ENCODE assay signal across 10 cellular contexts in the genomic region with DNA sequence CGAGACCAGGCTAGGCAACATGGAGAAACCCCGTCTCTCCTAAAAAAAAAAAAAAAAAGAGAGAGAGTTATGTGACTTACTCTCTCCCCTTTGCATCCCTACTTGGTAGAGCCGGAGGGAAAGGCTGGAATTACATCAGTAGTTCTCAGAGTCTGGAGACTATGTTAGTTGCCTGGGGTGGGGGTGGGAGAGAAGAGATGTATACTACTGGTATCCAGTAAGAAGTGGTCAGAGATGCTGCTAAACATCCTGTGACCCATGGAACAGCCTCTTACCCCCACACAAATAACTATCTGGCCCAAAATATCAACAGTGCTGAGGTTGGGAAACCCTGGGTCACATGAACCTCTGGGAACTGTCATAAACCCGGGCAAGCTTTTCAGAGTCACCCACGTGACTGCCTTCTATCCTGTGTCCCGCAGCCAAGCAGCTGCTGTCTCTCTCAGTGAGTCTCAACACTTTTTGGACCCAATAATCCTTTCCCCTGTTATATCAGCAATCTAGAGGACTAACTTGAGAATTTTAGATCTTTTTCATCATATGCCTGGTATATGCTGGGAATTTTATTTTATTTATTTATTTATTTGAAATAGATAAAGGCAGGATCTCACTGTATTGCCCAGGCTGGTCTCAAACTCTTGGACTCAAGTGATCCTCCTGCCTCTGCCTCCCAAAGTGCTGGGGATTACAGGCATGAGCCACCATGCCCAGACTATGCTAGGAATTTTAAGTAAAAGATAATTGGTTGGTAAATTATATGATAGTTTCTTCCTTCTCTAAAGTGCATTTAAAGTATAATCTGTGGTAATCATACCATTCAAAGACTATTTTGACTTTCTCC. TPM values are rescaled to one million over a fixed set of nuclear protein-coding genes. Genes with fewer than 3 reads are reported as not detected.
DNase-seq lines count a peak whose midpoint lies in the region; ATAC-seq lines count a peak whose summit lies in the region.
"Had no signal": no experiment of that assay in that cellular context is flagged by ENCODE, and none has a peak within 500 bp of the region (broad histone marks: within the 10 kb centered on the region; RNA-seq: fewer than 3 reads in every experiment).

No MANE protein-coding gene starts in this region.

- H3K14ac ChIP-seq in mesenchymal stem cell (ENCODE audit: low read length in 2 of 2) = no peak overlapping the region

- intact Hi-C loops in Right ventricle myocardium inferior (cut with DNase I) = no loop called here
- intact Hi-C loops in cardiac septum (cut with DNase I) = no loop called here
- intact Hi-C loops in aorta (cut with DNase I) = no loop called here

- peak overlapping the region; percentile 49 for H3K9ac ChIP-seq in mesenchymal stem cell (ENCODE audit: low read length)

- peak overlapping the region in 1 of 2 experiments; percentile 83 for H2BK12ac ChIP-seq in mesenchymal stem cell (ENCODE audit: low read length in 2 of 2)

- no peak overlapping the region for H3K4me2 ChIP-seq in mesenchymal stem cell (ENCODE audit: low read length, poor library complexity, severe bottlenecking)

- no peak overlapping the region for H2BK120ac ChIP-seq in mesenchymal stem cell (ENCODE audit: low read depth, low read length)

- no peak overlapping the region for H2BK15ac ChIP-seq in mesenchymal stem cell (ENCODE audit: low read depth, poor library complexity, severe bottlenecking)

- H3K9me3 ChIP-seq in mesenchymal stem cell (ENCODE audit: control insufficient read depth, low read length) (no peaks in the 10 kb centered on the region), aorta (ENCODE audit: control insufficient read depth, low read length) (no peaks in the 10 kb centered on the region)

- no peak overlapping the region for H4K91ac ChIP-seq in mesenchymal stem cell (ENCODE audit: low read length)

- no peak overlapping the region for H2AFZ ChIP-seq in mesenchymal stem cell (ENCODE audit: low read depth, low read length)

- H3K27ac ChIP-seq in mesenchymal stem cell (ENCODE audit: low read length, poor library complexity, severe bottlenecking) (no peak overlapping the region), aorta (ENCODE audit: low read depth in 1 of 2, low read length in 2 of 2) (no peak overlapping the region)

- H3K27me3 ChIP-seq in mesenchymal stem cell (ENCODE audit: control insufficient read depth in 1 of 2, insufficient read depth in 1 of 2, low read length in 2 of 2) (no peaks in the 10 kb centered on the region), aorta (ENCODE audit: control insufficient read depth in 1 of 2, insufficient read depth in 2 of 2, low read length in 1 of 2) (no peaks in the 10 kb centered on the region)

- no peak overlapping the region for H4K8ac ChIP-seq in mesenchymal stem cell (ENCODE audit: low read length)

- peak; percentile 81 for DNase-seq in Right ventricle myocardium inferior (ENCODE audit: missing footprints)
- DNase-seq in cardiac septum (ENCODE audit: low spot score) = no peak
- peak; percentile 57 for DNase-seq in epidermal melanocyte (ENCODE audit: insufficient read length, low spot score)
- peak; percentile 98 for DNase-seq in mesenchymal stem cell
- DNase-seq in aorta = peak in 1 of 2 donors; percentile 74
- no peak for DNase-seq in T1000 (lab: John Stamatoyannopoulos, UW)
- DNase-seq: CD4-positive, alpha-beta memory T cell had no signal

- peak overlapping the region; percentile 14 to 50 for H3K18ac ChIP-seq in mesenchymal stem cell (ENCODE audit: low read depth in 1 of 2, low read length in 2 of 2)

- H3K4ac ChIP-seq in mesenchymal stem cell (ENCODE audit: low read depth in 1 of 2, low read length in 2 of 2) = peak overlapping the region in 1 of 2 experiments; percentile 63

- no peak overlapping the region for H2AK5ac ChIP-seq in mesenchymal stem cell (ENCODE audit: low read length, severe bottlenecking)

- WGBS in mesenchymal stem cell = 36% methylated on average over 4 of the region's 6 CpGs
- 38 to 39% methylated on average over 6 of the region's 6 CpGs for WGBS in aorta, 2 donors

- H3K79me1 ChIP-seq in mesenchymal stem cell (replicated peaks; ENCODE audit: low read length, poor library complexity, severe bottlenecking) = no peaks in the 10 kb centered on the region

- ATAC-seq in Right ventricle myocardium inferior (peak; percentile 92), aorta (ENCODE audit: low FRiP score) (peak; percentile 79), HG03108 (IDR thresholded peaks at IDR 0.05; ENCODE audit: unreplicated experiment) (no peak), GM21515 (IDR thresholded peaks at IDR 0.05; ENCODE audit: unreplicated experiment) (no peak)

- peaks cover 22 to 29% of the 10 kb centered on the region in 2 experiments for H3K36me3 ChIP-seq in mesenchymal stem cell (ENCODE audit: control insufficient read depth in 1 of 2, insufficient read depth in 2 of 2, low read depth in 1 of 2, low read length in 2 of 2)
- peaks cover 4 to 7% of the 10 kb centered on the region in 2 donors for H3K36me3 ChIP-seq in aorta (ENCODE audit: control insufficient read depth in 1 of 2, insufficient read depth in 2 of 2, low read length in 1 of 2)

- H2BK5ac ChIP-seq in mesenchymal stem cell (ENCODE audit: low read depth, low read length, poor library complexity, severe bottlenecking) = no peak overlapping the region

- H3K4me1 ChIP-seq in mesenchymal stem cell (ENCODE audit: control insufficient read depth, insufficient read depth, low read depth, low read length) (peaks cover 9% of the 10 kb centered on the region), aorta (ENCODE audit: control insufficient read depth in 1 of 2, insufficient read depth in 2 of 2, low read length in 2 of 2) (no peaks in the 10 kb centered on the region)

- H3K4me3 ChIP-seq in mesenchymal stem cell (ENCODE audit: insufficient read depth in 1 of 2, low read depth in 1 of 2, low read length in 2 of 2) (no peak overlapping the region), aorta (ENCODE audit: low read length in 2 of 2) (no peak overlapping the region)

- H3K23ac ChIP-seq in mesenchymal stem cell (ENCODE audit: low read length in 2 of 2) = no peak overlapping the region

RNA-seq across cellular contexts. Expression of gene EIF1, which starts 8.7 kb away (rescaled TPM):
- total RNA-seq in Right ventricle myocardium inferior (1,166 TPM), cardiac septum (1,014 TPM), aorta (100 to 1,000 TPM; 582 to 726 TPM)
- 1,039 TPM for polyA plus RNA-seq in mesenchymal stem cell (2013, experiment 1 of 2)
- 1,049 TPM for polyA plus RNA-seq in mesenchymal stem cell (2013, experiment 2 of 2)
- polyA plus RNA-seq in aorta = 100 to 1,000 TPM; 372 to 801 TPM

RNA-seq across cellular contexts. Expression of gene GAST, which starts 14.8 kb away (rescaled TPM):
- total RNA-seq in Right ventricle myocardium inferior (not detected), cardiac septum (not detected), aorta (not detected)
- polyA plus RNA-seq in mesenchymal stem cell (2013, experiment 1 of 2) = not detected
- polyA plus RNA-seq in mesenchymal stem cell (2013, experiment 2 of 2) = not detected
- polyA plus RNA-seq in aorta = not detected
- total RNA-seq: activated CD8-positive, alpha-beta memory T cell treated with anti-CD3 and anti-CD28 coated beads for 36 hours; CD4-positive, alpha-beta memory T cell had no signal
- polyA plus RNA-seq: CD4-positive, alpha-beta memory T cell had no signal

RNA-seq across cellular contexts. Expression of gene HAP1, which starts 37.1 kb away (rescaled TPM):
- 0.14 TPM for total RNA-seq in Right ventricle myocardium inferior
- 0.08 TPM for total RNA-seq in cardiac septum
- 1.6 TPM for polyA plus RNA-seq in mesenchymal stem cell (2013, experiment 1 of 2)
- 1.5 TPM for polyA plus RNA-seq in mesenchymal stem cell (2013, experiment 2 of 2)
- under 1 TPM in 1 of 2 donors, not detected in 1; 0.06 TPM for total RNA-seq in aorta
- polyA plus RNA-seq in aorta = not detected
- polyA plus RNA-seq: CD4-positive, alpha-beta memory T cell had no signal

Comparison
In these comparisons a context has a peak if more than half of its experiments do, and no peak if none do; other contexts are left out.
1. DNase-seq: peak in Right ventricle myocardium inferior (single experiment), epidermal melanocyte (single experiment) and mesenchymal stem cell (single experiment); none in cardiac septum (single experiment) and T1000 (single experiment).
2. ATAC-seq: peak in Right ventricle myocardium inferior (single experiment) and aorta (single experiment); none in HG03108 (single experiment) and GM21515 (single experiment).